In genomic region chr6:34462561-34462971, GRCh38 we compare ENCODE assay signal across 10 cellular contexts. TPM values are rescaled to one million over a fixed set of nuclear protein-coding genes. Genes with fewer than 3 reads are reported as not detected.
DNase-seq lines count a peak whose midpoint lies in the region; TF ChIP-seq lines count a peak whose summit lies in the region.
"Had no signal": no experiment of that assay in that cellular context is flagged by ENCODE, and none has a peak within 500 bp of the region (broad histone marks: within the 10 kb centered on the region; RNA-seq: fewer than 3 reads in every experiment).

No MANE protein-coding gene starts in this region.

- TF ChIP-seq CTCF in fibroblast of villous mesenchyme (IDR thresholded peaks at IDR 0.05; ENCODE audit: insufficient read depth, low read depth, low read length), result no peak
- no peak for TF ChIP-seq CTCF in transverse colon (IDR thresholded peaks at IDR 0.05)

- TF ChIP-seq EP300 in transverse colon (IDR thresholded peaks at IDR 0.05; ENCODE audit: low read depth), result no peak

- in situ Hi-C loops in transverse colon (cut with MboI; ENCODE audit: low pct_ligation_motif_present in 1 of 4, low pct_unique_long_range_greater_than_20kb in 1 of 4, low sequenced_read_pairs in 3 of 4), result loop anchor here in 3 of 4 donors (25.0 kb wide), 1 partner anchor 150 kb away; no protein-coding TSS in a partner anchor

- H3K4me1 ChIP-seq in transverse colon, result peaks cover 0 to 12% (median 9%) of the 10 kb centered on the region in 4 donors

- no peak for TF ChIP-seq POLR2A in transverse colon (IDR thresholded peaks at IDR 0.05)

- H3K27me3 ChIP-seq in transverse colon, result peaks cover 37% of the 10 kb centered on the region

- no peaks in the 10 kb centered on the region for H3K36me3 ChIP-seq in transverse colon

- H3K4me3 ChIP-seq in fibroblast of villous mesenchyme (ENCODE audit: low read depth, low read length), result no peak overlapping the region
- no peak overlapping the region for H3K4me3 ChIP-seq in transverse colon

- WGBS in transverse colon (ENCODE audit: low coverage in 1 of 2), 2 donors, result 36% methylated on average over 6 of the region's 6 CpGs; no CpG with 5 or more reads in 1 of the 2 donors

- no peaks in the 10 kb centered on the region for H3K9me3 ChIP-seq in transverse colon

- no peak overlapping the region for H3K27ac ChIP-seq in transverse colon

- intact Hi-C loops in transverse colon (cut with DNase I; ENCODE audit: low total_unique reads), result no loop called here

- DNase-seq in NCI-H1105 treated with DMSO at 0.1 percent for 48 hours (lab: John Stamatoyannopoulos, UW) (peak; percentile 12), NCI-H1105 (lab: John Stamatoyannopoulos, UW) (no peak), NCI-H82 treated with DMSO at 0.1 percent for 48 hours (lab: John Stamatoyannopoulos, UW; ENCODE audit: unreplicated experiment) (peak; percentile 99), fibroblast of villous mesenchyme (ENCODE audit: low read depth) (peak; percentile 14), transverse colon (peak; percentile 39), superior temporal gyrus (ENCODE audit: extremely low spot score) (no peak), anterior cingulate cortex (lab: John Stamatoyannopoulos, UW) (no peak)
- DNase-seq in activated T-cell treated with anti-CD3 and anti-CD28 coated beads, Interleukin-2, amount 50 U/mL, for 48 hours, result no peak
- DNase-seq: naive thymus-derived CD8-positive, alpha-beta T cell had no signal

RNA-seq across cellular contexts. Expression of gene PACSIN1, which starts 3.3 kb away (rescaled TPM):
- total RNA-seq in fibroblast of villous mesenchyme (under 0.01 TPM in 2 replicates), transverse colon (1 to 10 TPM in 1 of 4 donors, under 1 TPM in 1, not detected in 2; 0.27 to 1.9 TPM)
- total RNA-seq: bronchial epithelial cell had no signal

RNA-seq across cellular contexts. Expression of gene RPS10, which starts 36.7 kb away (rescaled TPM):
- 1,680 and 1,946 TPM in 2 replicates for total RNA-seq in fibroblast of villous mesenchyme
- total RNA-seq in transverse colon, result 1,000 to 10,000 TPM in 3 of 4 donors, 100 to 1,000 TPM in 1; 892 to 1,969 (median 1,491) TPM

Comparison
In these comparisons a context has a peak if more than half of its experiments do, and no peak if none do; other contexts are left out.
1. DNase-seq: peak in NCI-H1105 treated with DMSO at 0.1 percent for 48 hours (single experiment), NCI-H82 treated with DMSO at 0.1 percent for 48 hours (single experiment), fibroblast of villous mesenchyme (single experiment) and transverse colon (single experiment); none in NCI-H1105 (single experiment), superior temporal gyrus (single experiment), anterior cingulate cortex (0 of 58) and activated T-cell treated with anti-CD3 and anti-CD28 coated beads, Interleukin-2, amount 50 U/mL, for 48 hours (0 of 2).